Comparison of ENCODE assay signal across 1 cellular context in genomic region chr2:28404086-28404485, GRCh38.
TF ChIP-seq lines count a peak whose summit lies in the region.

No MANE protein-coding gene starts in this region.

TF ChIP-seq in SK-N-SH treated with all-trans-retinoic acid at 6 μM for 48 hours, 23 proteins besides CTCF, POLR2A, EP300 and RAD21 (continued from another document):
- no peak for TF ChIP-seq TCF4 (CRISPR knock-in tag; IDR thresholded peaks at IDR 0.05; ENCODE audit: borderline replicate concordance)
- no peak for TF ChIP-seq ARNTL (CRISPR knock-in tag; IDR thresholded peaks at IDR 0.05; ENCODE audit: borderline replicate concordance, low read depth)
- no peak for TF ChIP-seq ZNF70 (CRISPR knock-in tag; IDR thresholded peaks at IDR 0.05)
